ENCODE assay signal across 17 cellular contexts in genomic region chr3:17094551-17094950, GRCh38.
DNase-seq lines count a peak whose midpoint lies in the region; ATAC-seq and TF ChIP-seq lines count a peak whose summit lies in the region.
"Had no signal": no experiment of that assay in that cellular context is flagged by ENCODE, and none has a peak within 500 bp of the region (broad histone marks: within the 10 kb centered on the region; RNA-seq: fewer than 3 reads in every experiment).

No MANE protein-coding gene starts in this region.

- no peak overlapping the region for H2BK5ac ChIP-seq in H9 (ENCODE audit: insufficient read length, low read length)

- no peaks in the 10 kb centered on the region; the same call in 1 of the 2 replicates for H3K4me1 ChIP-seq in H9 (ENCODE audit: insufficient read depth, low read length)
- H3K4me1 ChIP-seq in right cardiac atrium (ENCODE audit: control insufficient read depth, insufficient read depth, low read length): peaks cover 2% of the 10 kb centered on the region
- H3K4me1 ChIP-seq: SJCRH30 had no signal

- H4K8ac ChIP-seq in H9 (replicated peaks; ENCODE audit: insufficient read length, low read depth, low read length): no peak overlapping the region

- no peak overlapping the region for H3K4me2 ChIP-seq in H9 (ENCODE audit: insufficient read depth, insufficient read length, low read length)

- H2AK5ac ChIP-seq in H9 (ENCODE audit: insufficient read length, low read length): no peak overlapping the region

- no peak overlapping the region for H2BK120ac ChIP-seq in H9 (ENCODE audit: low read depth, low read length, poor library complexity, severe bottlenecking)

- no peak overlapping the region for H2BK15ac ChIP-seq in H9 (ENCODE audit: low read depth, low read length)

- no peak overlapping the region for H3K4ac ChIP-seq in H9 (ENCODE audit: low read depth, low read length)

- no CpG with 5 or more reads among the region's 6 CpGs for WGBS in H9 (ENCODE audit: extremely low coverage, insufficient read length, low lambda C conversion rate)
- WGBS in right cardiac atrium: 49% methylated on average over 6 of the region's 6 CpGs

- H3K9me3 Mint-ChIP-seq in H9 (no peaks in the 10 kb centered on the region), neural crest cell (no peaks in the 10 kb centered on the region)
- H3K9me3 Mint-ChIP-seq: CD4-positive, alpha-beta T cell had no signal

- ATAC-seq in right cardiac atrium: peak; percentile 26 to 52
- no peak for ATAC-seq in HG03571 (IDR thresholded peaks at IDR 0.05; ENCODE audit: unreplicated experiment)

- peak overlapping the region; percentile 1 to 95 (median 71); a peak in 6 of 7 replicates for H3K27ac Mint-ChIP-seq in H9
- H3K27ac Mint-ChIP-seq in neural crest cell (ENCODE audit: unreplicated experiment): peak overlapping the region; percentile 64
- H3K27ac Mint-ChIP-seq: B cell; CD4-positive, alpha-beta T cell had no signal

- H3K9ac ChIP-seq in H9 (ENCODE audit: extremely low read depth, insufficient read length, low read length): no peak overlapping the region

- no peak overlapping the region for H2BK12ac ChIP-seq in H9 (ENCODE audit: insufficient read length, low read depth, low read length)

- H3K4me3 Mint-ChIP-seq in H9 (no peak overlapping the region), neural crest cell (no peak overlapping the region)
- H3K4me3 Mint-ChIP-seq: B cell; CD4-positive, alpha-beta T cell had no signal

- H3K4me1 Mint-ChIP-seq in H9: peaks cover 48 to 49% of the 10 kb centered on the region in 2 experiments
- H3K4me1 Mint-ChIP-seq in neural crest cell: no peaks in the 10 kb centered on the region
- H3K4me1 Mint-ChIP-seq: B cell had no signal

- no peak overlapping the region for H3K56ac ChIP-seq in H9 (ENCODE audit: insufficient read length, low read depth, low read length)

- DNase-seq in EL (peak; percentile 3), H9 (peak; percentile 77), right cardiac atrium (no peak), neural crest cell (ENCODE audit: low read depth, low spot score) (no peak), NCI-H524 (lab: John Stamatoyannopoulos, UW) (no peak)
- no peak for DNase-seq in stimulated activated naive CD4-positive, alpha-beta T cell treated with Interleukin-2 at 50 U/mL for 16 hours (lab: John Stamatoyannopoulos, UW)
- DNase-seq: ACHN; Calu3; CD4-positive, alpha-beta T cell; DMS79; GF-D8; Kasumi-1; NCI-H1930; NCI-H510A; SJCRH30 had no signal

- no peaks in the 10 kb centered on the region for H4K20me1 ChIP-seq in H9 (ENCODE audit: control insufficient read depth, insufficient read depth, insufficient read length)

- H3K9me3 ChIP-seq in H9 (ENCODE audit: control insufficient read depth, low read depth, low read length) (no peaks in the 10 kb centered on the region), right cardiac atrium (ENCODE audit: control insufficient read depth, low read length) (no peaks in the 10 kb centered on the region)
- H3K9me3 ChIP-seq: SJCRH30 had no signal

- H3T11ph ChIP-seq in H9 (ENCODE audit: low read length): no peak overlapping the region

- H3K23ac ChIP-seq in H9 (ENCODE audit: insufficient read length, low read depth, low read length): no peak overlapping the region

- H3K79me1 ChIP-seq in H9 (ENCODE audit: insufficient read depth, low read depth, low read length, poor library complexity, severe bottlenecking): no peaks in the 10 kb centered on the region

- H2BK20ac ChIP-seq in H9 (ENCODE audit: low read depth, low read length, poor library complexity, severe bottlenecking): no peak overlapping the region

- TF ChIP-seq CTCF in H9 (conservative IDR thresholded peaks at IDR 0.05) (no peak), neural crest cell (conservative IDR thresholded peaks at IDR 0.05) (no peak)

- H3K27me3 Mint-ChIP-seq in H9 (ENCODE audit: low read depth) (no peaks in the 10 kb centered on the region), neural crest cell (ENCODE audit: low read depth) (no peaks in the 10 kb centered on the region)
- H3K27me3 Mint-ChIP-seq: B cell; CD4-positive, alpha-beta T cell had no signal

- no peaks in the 10 kb centered on the region for H3K27me3 ChIP-seq in H9 (ENCODE audit: insufficient read depth, low read length)
- H3K27me3 ChIP-seq in right cardiac atrium (ENCODE audit: control insufficient read depth, insufficient read depth): no peaks in the 10 kb centered on the region
- H3K27me3 ChIP-seq: SJCRH30 had no signal

- no peak overlapping the region for H3K4me3 ChIP-seq in right cardiac atrium (ENCODE audit: low read length)
- H3K4me3 ChIP-seq: SJCRH30 had no signal

- no peak overlapping the region for H4K5ac ChIP-seq in H9 (ENCODE audit: insufficient read length, low read depth, low read length)

- no peak overlapping the region for H2AFZ ChIP-seq in H9 (ENCODE audit: low read length)

- no peak overlapping the region for H4K91ac ChIP-seq in H9 (ENCODE audit: insufficient read length, low read depth, low read length)

- no peak overlapping the region for H3K27ac ChIP-seq in H9 (ENCODE audit: insufficient read length, low read depth, low read length)
- no peak overlapping the region for H3K27ac ChIP-seq in right cardiac atrium (ENCODE audit: low read length)
- H3K27ac ChIP-seq: SJCRH30 had no signal

- no peaks in the 10 kb centered on the region for H3K23me2 ChIP-seq in H9 (ENCODE audit: insufficient read length, low read depth, low read length, poor library complexity, severe bottlenecking)

- H3K36me3 Mint-ChIP-seq in H9 (ENCODE audit: insufficient read depth in 1 of 3, low read depth in 3 of 3): peaks cover 0 to 8% (median 8%) of the 10 kb centered on the region in 3 experiments; a peak in 5 of 7 replicates
- peaks cover 5% of the 10 kb centered on the region for H3K36me3 Mint-ChIP-seq in neural crest cell (ENCODE audit: low read depth)

- no peaks in the 10 kb centered on the region for H3K79me2 ChIP-seq in H9 (ENCODE audit: insufficient read depth, low read length)

- intact Hi-C loops in right cardiac atrium (cut with DNase I): no loop called here

- H3K14ac ChIP-seq in H9 (ENCODE audit: insufficient read depth, low read length): no peak overlapping the region

- H3K18ac ChIP-seq in H9 (ENCODE audit: insufficient read length, low read depth, low read length): no peak overlapping the region

Comparison
In these comparisons a context has a peak if more than half of its experiments do, and no peak if none do; other contexts are left out.
1. DNase-seq: peak in EL (single experiment) and H9 (single experiment); none in right cardiac atrium (0 of 3), neural crest cell (single experiment), stimulated activated naive CD4-positive, alpha-beta T cell treated with Interleukin-2 at 50 U/mL for 16 hours (single experiment) and NCI-H524 (0 of 2).